ENCODE assay signal across 34 cellular contexts in genomic region chr1:38652217-38652616, GRCh38.
"Had no signal": no experiment of that assay in that cellular context is flagged by ENCODE, and none has a peak within 500 bp of the region (broad histone marks: within the 10 kb centered on the region; RNA-seq: fewer than 3 reads in every experiment).

No MANE protein-coding gene starts in this region.

- H3K4me2 ChIP-seq: KMS-11 had no signal

- DNase-seq: Karpas-422, Kasumi-1, MG63, MM.1S, MV-4-11, NCI-H1048, NCI-H1092, NCI-H1092 treated with DMSO at 0.1 percent for 48 hours, NCI-H1105, NCI-H1105 treated with DMSO at 0.1 percent for 48 hours, NCI-H1417, NCI-H1417 treated with DMSO at 0.1 percent for 48 hours, NCI-H1436, NCI-H1436 treated with DMSO at 0.1 percent for 48 hours, NCI-H146, NCI-H1694, NCI-H1694 treated with DMSO at 0.1 percent for 48 hours, NCI-H187, NCI-H187 treated with DMSO at 0.1 percent for 48 hours, NCI-H1930, NCI-H2029, NCI-H2029 treated with DMSO at 0.1 percent for 48 hours, NCI-H2081, NCI-H2081 treated with DMSO at 0.1 percent for 48 hours, NCI-H2107, NCI-H2171, NCI-H2171 treated with DMSO at 0.1 percent for 48 hours, NCI-H2227 treated with DMSO at 0.1 percent for 48 hours, NCI-H226, NCI-H345, NCI-H446, NCI-H446 treated with DMSO at 0.1 percent for 48 hours, NCI-H510A had no signal

- H3K4me3 ChIP-seq: MG63 had no signal

- H3K27ac ChIP-seq: KMS-11 had no signal

- H3K9ac ChIP-seq: KMS-11 had no signal

- H3K36me3 ChIP-seq: MG63 had no signal

- H3K9me3 ChIP-seq: MG63 had no signal
